Comparison of ENCODE assay signal across 15 cellular contexts in the genomic region with DNA sequence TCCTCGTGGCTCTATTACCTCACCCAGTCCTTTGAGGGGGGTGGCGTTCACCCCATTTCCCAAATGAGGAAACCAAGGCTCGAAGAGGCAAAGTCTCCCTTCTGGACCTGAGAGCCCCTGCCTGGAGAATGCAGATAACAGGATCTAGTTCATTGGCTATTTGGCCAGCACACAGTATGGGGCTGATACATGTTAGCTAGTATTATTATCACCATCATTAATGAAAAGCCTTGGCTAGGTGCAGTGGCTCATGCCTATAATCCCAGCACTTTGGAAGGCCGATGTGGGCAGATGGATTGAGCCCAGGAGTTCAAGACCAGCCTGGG. TPM values are rescaled to one million over a fixed set of nuclear protein-coding genes. Genes with fewer than 3 reads are reported as not detected.
DNase-seq lines count a peak whose midpoint lies in the region; ATAC-seq and TF ChIP-seq lines count a peak whose summit lies in the region.
"Had no signal": no experiment of that assay in that cellular context is flagged by ENCODE, and none has a peak within 500 bp of the region (broad histone marks: within the 10 kb centered on the region; RNA-seq: fewer than 3 reads in every experiment).

No MANE protein-coding gene starts in this region.

- H3K36me3 ChIP-seq in ectodermal cell (ENCODE audit: control insufficient read depth, insufficient read depth, low read length), result no peaks in the 10 kb centered on the region

- H3K4me3 ChIP-seq in ectodermal cell (ENCODE audit: insufficient read depth, low read depth, low read length), result no peak overlapping the region
- H3K4me3 ChIP-seq: left ventricle myocardium inferior had no signal

- DNase-seq in NCI-H82 (lab: John Stamatoyannopoulos, UW), result peak; percentile 83
- no peak for DNase-seq in neural crest cell (ENCODE audit: low read depth, low spot score)
- DNase-seq in type B pancreatic cell (ENCODE audit: extremely low spot score, unreplicated experiment), result no peak
- DNase-seq in NCI-H2107 treated with DMSO at 0.1 percent for 48 hours (lab: John Stamatoyannopoulos, UW; ENCODE audit: unreplicated experiment), result no peak
- DNase-seq in effector CD8-positive, alpha-beta T cell (lab: John Stamatoyannopoulos, UW), result no peak
- DNase-seq: activated CD4-positive, alpha-beta T cell treated with anti-CD3 and anti-CD28 coated beads, Interleukin-2, amount 50 U/mL, for 4 hours; activated T-cell treated with anti-CD3 and anti-CD28 coated beads, Interleukin-2, amount 50 U/mL, for 48 hours; H9; KBM-7; naive thymus-derived CD4-positive, alpha-beta T cell; NCI-H1417 treated with DMSO at 0.1 percent for 48 hours; stimulated activated CD4-positive, alpha-beta T cell treated with anti-CD3 and anti-CD28 coated beads, Interleukin-4, amount 100 ng/mL, for 4 hours had no signal

- H3K4me3 Mint-ChIP-seq in neural crest cell, result peak overlapping the region; percentile 15
- peak overlapping the region; percentile 58 for H3K4me3 Mint-ChIP-seq in type B pancreatic cell
- H3K4me3 Mint-ChIP-seq: H9 had no signal

- no peak for TF ChIP-seq CTCF in neural crest cell (conservative IDR thresholded peaks at IDR 0.05)
- no peak for TF ChIP-seq CTCF in type B pancreatic cell (conservative IDR thresholded peaks at IDR 0.05)

- H3K27ac Mint-ChIP-seq in neural crest cell (ENCODE audit: unreplicated experiment) (no peak overlapping the region), type B pancreatic cell (peak overlapping the region; percentile 79)

- peaks cover 33% of the 10 kb centered on the region for H3K4me1 ChIP-seq in ectodermal cell (ENCODE audit: control insufficient read depth, insufficient read depth, low read length)

- no peaks in the 10 kb centered on the region for H3K9me3 Mint-ChIP-seq in neural crest cell
- no peaks in the 10 kb centered on the region for H3K9me3 Mint-ChIP-seq in type B pancreatic cell
- H3K9me3 Mint-ChIP-seq: H9 had no signal

- H3K9me3 ChIP-seq in ectodermal cell (ENCODE audit: control insufficient read depth, low read length), result no peaks in the 10 kb centered on the region
- H3K9me3 ChIP-seq: left ventricle myocardium inferior had no signal

- H3K27me3 Mint-ChIP-seq in neural crest cell (ENCODE audit: low read depth), result no peaks in the 10 kb centered on the region
- H3K27me3 Mint-ChIP-seq in type B pancreatic cell, result no peaks in the 10 kb centered on the region
- H3K27me3 Mint-ChIP-seq: naive thymus-derived CD4-positive, alpha-beta T cell had no signal

- H3K27me3 ChIP-seq in ectodermal cell (ENCODE audit: control insufficient read depth, insufficient read depth, low read length, poor library complexity, severe bottlenecking), result no peaks in the 10 kb centered on the region

- no peak for ATAC-seq in GM18517 (IDR thresholded peaks at IDR 0.05; ENCODE audit: unreplicated experiment)
- ATAC-seq: naive thymus-derived CD4-positive, alpha-beta T cell had no signal

- 80 to 83% methylated on average over 4 of the region's 4 CpGs for WGBS in ectodermal cell, 2 experiments

- H3K36me3 Mint-ChIP-seq in neural crest cell (ENCODE audit: low read depth) (no peaks in the 10 kb centered on the region), type B pancreatic cell (peaks cover 4% of the 10 kb centered on the region)

- H3K27ac ChIP-seq in ectodermal cell (ENCODE audit: insufficient read depth, low read depth, low read length, poor library complexity, severe bottlenecking), result peak overlapping the region; percentile 44
- H3K27ac ChIP-seq: left ventricle myocardium inferior had no signal

- H3K4me1 Mint-ChIP-seq in neural crest cell, result peaks cover 39% of the 10 kb centered on the region
- H3K4me1 Mint-ChIP-seq in type B pancreatic cell (ENCODE audit: unreplicated experiment), result peaks cover 36% of the 10 kb centered on the region

RNA-seq across cellular contexts. Expression of gene SH3GLB2, which starts 4.3 kb away (rescaled TPM):
- polyA plus RNA-seq in ectodermal cell (2013, experiment 1 of 4), result 72.2 TPM
- polyA plus RNA-seq in ectodermal cell (2013, experiment 2 of 4), result 69.8 TPM
- 66.6 TPM for polyA plus RNA-seq in ectodermal cell (2013, experiment 3 of 4)
- polyA plus RNA-seq in ectodermal cell (2013, experiment 4 of 4), result 75.8 TPM
- total RNA-seq in neural crest cell (71.7 and 76.1 TPM in 2 replicates), type B pancreatic cell (ENCODE audit: low replicate concordance) (126 and 224 TPM in 2 replicates)

RNA-seq across cellular contexts. Expression of gene MIGA2, which starts 12.6 kb away (rescaled TPM):
- 26.5 TPM for polyA plus RNA-seq in ectodermal cell (2013, experiment 1 of 4)
- polyA plus RNA-seq in ectodermal cell (2013, experiment 2 of 4), result 23.7 TPM
- polyA plus RNA-seq in ectodermal cell (2013, experiment 3 of 4), result 19.5 TPM
- 18.4 TPM for polyA plus RNA-seq in ectodermal cell (2013, experiment 4 of 4)
- total RNA-seq in neural crest cell (34.4 and 38.3 TPM in 2 replicates), type B pancreatic cell (ENCODE audit: low replicate concordance) (38.4 and 41.6 TPM in 2 replicates)

RNA-seq across cellular contexts. Expression of gene DOLPP1, which starts 57.0 kb away (rescaled TPM):
- 45.3 TPM for polyA plus RNA-seq in ectodermal cell (2013, experiment 1 of 4)
- polyA plus RNA-seq in ectodermal cell (2013, experiment 2 of 4), result 41.0 TPM
- 24.9 TPM for polyA plus RNA-seq in ectodermal cell (2013, experiment 3 of 4)
- polyA plus RNA-seq in ectodermal cell (2013, experiment 4 of 4), result 30.0 TPM
- 43.1 and 43.9 TPM in 2 replicates for total RNA-seq in neural crest cell
- total RNA-seq in type B pancreatic cell (ENCODE audit: low replicate concordance), result 20.2 and 21.1 TPM in 2 replicates
